ENCODE assay signal across 14 cellular contexts in the genomic region with DNA sequence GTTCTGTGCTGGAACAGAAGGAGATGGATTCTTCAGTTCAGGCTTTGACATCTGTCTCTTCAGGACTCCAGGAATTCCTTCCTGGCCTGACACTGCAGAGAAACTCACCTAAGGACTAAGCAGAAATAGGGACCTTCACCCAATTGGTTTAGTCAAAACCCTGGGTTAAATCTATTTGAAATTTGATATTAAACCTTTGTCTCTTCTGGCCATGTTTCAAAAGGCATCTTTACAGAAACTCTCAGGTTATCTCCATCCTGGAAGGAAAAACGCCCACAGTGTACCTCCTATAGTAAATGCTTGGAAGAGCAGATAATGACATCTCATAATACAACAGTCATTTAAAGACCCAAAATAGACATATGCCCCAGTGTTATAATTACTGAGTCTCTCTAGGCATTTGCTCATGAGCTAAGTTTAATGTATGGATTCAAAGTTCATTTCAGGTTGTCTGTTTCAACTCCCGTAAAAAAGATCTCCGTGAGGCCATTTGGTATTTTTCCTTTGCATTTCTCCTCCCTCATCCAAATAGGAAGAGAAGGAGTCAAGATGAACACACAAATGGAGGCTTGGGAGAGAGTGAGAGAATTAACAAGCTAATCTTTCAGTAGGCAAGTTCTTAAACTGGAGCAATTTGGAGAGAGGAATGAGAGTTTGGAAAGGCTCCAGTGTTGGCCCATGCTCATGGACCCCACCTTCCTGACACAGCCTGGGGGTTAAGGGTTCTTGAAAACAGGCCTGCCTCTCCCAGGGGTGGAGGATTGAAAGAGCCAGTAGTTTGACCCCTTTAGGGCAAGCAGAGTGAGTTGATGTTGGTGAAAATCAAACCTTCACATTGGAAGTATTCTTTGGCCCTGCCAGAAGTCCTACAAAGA. TPM values are rescaled to one million over a fixed set of nuclear protein-coding genes. Genes with fewer than 3 reads are reported as not detected.
DNase-seq lines count a peak whose midpoint lies in the region; ATAC-seq, FAIRE-seq and TF ChIP-seq lines count a peak whose summit lies in the region.
"Had no signal": no experiment of that assay in that cellular context is flagged by ENCODE, and none has a peak within 500 bp of the region (broad histone marks: within the 10 kb centered on the region; RNA-seq: fewer than 3 reads in every experiment).

No MANE protein-coding gene starts in this region.

- in situ Hi-C loops in brain microvascular endothelial cell (cut with HindIII; ENCODE audit: low pct_ligation_motif_present, low sequenced_read_pairs) = no loop called here

- H3K36me3 Mint-ChIP-seq in CD8-positive, alpha-beta T cell = peaks cover 2% of the 10 kb centered on the region
- H3K36me3 Mint-ChIP-seq in IgD-negative memory B cell (no peaks in the 10 kb centered on the region), brain (no peaks in the 10 kb centered on the region), neural crest cell (ENCODE audit: low read depth) (peaks cover 7% of the 10 kb centered on the region)

- no peak overlapping the region for H3K27ac Mint-ChIP-seq in CD8-positive, alpha-beta T cell
- H3K27ac Mint-ChIP-seq in IgD-negative memory B cell (peak overlapping the region in 1 of 3 donors; percentile 92), brain (peak overlapping the region in 1 of 5 experiments; percentile 97), neural crest cell (ENCODE audit: unreplicated experiment) (no peak overlapping the region)
- H3K27ac Mint-ChIP-seq: activated naive CD4-positive, alpha-beta T cell treated with anti-CD3 and anti-CD28 coated beads, Interleukin-2, amount 50 U/mL, for 72 hours had no signal

- no peak overlapping the region for H3K27ac ChIP-seq in CD8-positive, alpha-beta T cell (ENCODE audit: low read depth, low read length)
- H3K27ac ChIP-seq in small intestine (ENCODE audit: low read depth in 1 of 2, low read length in 1 of 2) = peak overlapping the region in 1 of 2 donors; percentile 98
- no peak overlapping the region for H3K27ac ChIP-seq in brain microvascular endothelial cell
- H3K27ac ChIP-seq: right atrium auricular region had no signal

- CTCF ChIA-PET in CD8-positive, alpha-beta T cell (lab: Charles Lee) = interaction anchor here (0.9 to 2.7 kb wide), 6 partner anchors 11 to 247 kb away, joined by 3 to 20 read pairs (median 4); no protein-coding TSS in a partner anchor

- intact Hi-C loops in CD8-positive, alpha-beta T cell (cut with DNase I, micrococcal nuclease) = no loop called here

- peaks cover 38% of the 10 kb centered on the region for H3K4me1 Mint-ChIP-seq in CD8-positive, alpha-beta T cell (ENCODE audit: low read depth)
- peaks cover 24 to 57% (median 26%) of the 10 kb centered on the region in 3 donors for H3K4me1 Mint-ChIP-seq in IgD-negative memory B cell
- H3K4me1 Mint-ChIP-seq in brain = peaks cover 21% of the 10 kb centered on the region
- peaks cover 39% of the 10 kb centered on the region for H3K4me1 Mint-ChIP-seq in neural crest cell

- H3K36me3 ChIP-seq in CD8-positive, alpha-beta T cell (ENCODE audit: insufficient read depth, low read length) = no peaks in the 10 kb centered on the region
- H3K36me3 ChIP-seq in small intestine (ENCODE audit: control insufficient read depth in 2 of 2, insufficient read depth in 2 of 2, low read length in 2 of 2) = no peaks in the 10 kb centered on the region
- no peaks in the 10 kb centered on the region for H3K36me3 ChIP-seq in brain microvascular endothelial cell (replicated peaks)
- H3K36me3 ChIP-seq: right atrium auricular region, suprapubic skin had no signal

- FAIRE-seq in small intestine (lab: Jason Lieb, UNC) = no peak

- peak overlapping the region; percentile 35 for H3K4me3 Mint-ChIP-seq in CD8-positive, alpha-beta T cell
- H3K4me3 Mint-ChIP-seq in IgD-negative memory B cell (peak overlapping the region in 3 of 4 donors; percentile 1 to 93 (median 2)), brain (peak overlapping the region in 3 of 5 experiments; percentile 2 to 90 (median 22)), neural crest cell (peak overlapping the region; percentile 56)

- no peak for DNase-seq in CD8-positive, alpha-beta T cell
- DNase-seq in neural crest cell (ENCODE audit: low read depth, low spot score) = no peak
- no peak for DNase-seq in small intestine
- DNase-seq in brain microvascular endothelial cell = no peak
- DNase-seq: activated CD4-positive, alpha-beta T cell treated with anti-CD3 and anti-CD28 coated beads, Interleukin-2, amount 50 U/mL, for 4 hours; foreskin fibroblast; islet precursor cell had no signal

- 23 to 58% (median 37%) methylated on average over 3 of the region's 3 CpGs for WGBS in small intestine, 3 donors

- no peaks in the 10 kb centered on the region for H3K9me3 ChIP-seq in CD8-positive, alpha-beta T cell (ENCODE audit: low read length)
- no peaks in the 10 kb centered on the region for H3K9me3 ChIP-seq in small intestine (ENCODE audit: control insufficient read depth, low read depth)
- H3K9me3 ChIP-seq: right atrium auricular region, suprapubic skin had no signal

- H3K27me3 ChIP-seq in CD8-positive, alpha-beta T cell (ENCODE audit: insufficient read depth, low read length) = peaks cover 65% of the 10 kb centered on the region
- H3K27me3 ChIP-seq in small intestine (ENCODE audit: control insufficient read depth in 2 of 2, insufficient read depth in 2 of 2, low read length in 2 of 2) = peaks cover 6 to 11% of the 10 kb centered on the region in 2 donors
- H3K27me3 ChIP-seq in brain microvascular endothelial cell (replicated peaks) = peaks cover 97% of the 10 kb centered on the region

- H3K9me3 Mint-ChIP-seq in CD8-positive, alpha-beta T cell = no peaks in the 10 kb centered on the region
- H3K9me3 Mint-ChIP-seq in IgD-negative memory B cell (no peaks in the 10 kb centered on the region), brain (peaks cover 0 to 30% (median 2%) of the 10 kb centered on the region in 5 experiments), neural crest cell (no peaks in the 10 kb centered on the region)
- H3K9me3 Mint-ChIP-seq: activated naive CD4-positive, alpha-beta T cell treated with anti-CD3 and anti-CD28 coated beads, Interleukin-2, amount 50 U/mL, for 72 hours had no signal

- POLR2A ChIA-PET in CD8-positive, alpha-beta T cell (lab: Charles Lee) = no interaction called here

- H3K27me3 Mint-ChIP-seq in CD8-positive, alpha-beta T cell (ENCODE audit: low read depth) = peaks cover 85% of the 10 kb centered on the region
- H3K27me3 Mint-ChIP-seq in IgD-negative memory B cell = peaks cover 86% of the 10 kb centered on the region
- no peaks in the 10 kb centered on the region for H3K27me3 Mint-ChIP-seq in brain
- H3K27me3 Mint-ChIP-seq in neural crest cell (ENCODE audit: low read depth) = peaks cover 100% of the 10 kb centered on the region

- no peak for ATAC-seq in CD8-positive, alpha-beta T cell
- no peak for ATAC-seq in HG03175 (IDR thresholded peaks at IDR 0.05; ENCODE audit: unreplicated experiment)

- peaks cover 32% of the 10 kb centered on the region for H3K4me1 ChIP-seq in CD8-positive, alpha-beta T cell (ENCODE audit: insufficient read depth, low read length)
- peaks cover 0 to 2% of the 10 kb centered on the region in 2 donors for H3K4me1 ChIP-seq in small intestine (ENCODE audit: control insufficient read depth in 2 of 2, insufficient read depth in 1 of 2, low read depth in 1 of 2, low read length in 1 of 2)

- no peak overlapping the region for H3K4me3 ChIP-seq in CD8-positive, alpha-beta T cell (ENCODE audit: low read depth, low read length)
- H3K4me3 ChIP-seq in small intestine (ENCODE audit: low read depth in 1 of 2, low read length in 2 of 2) (no peak overlapping the region), brain microvascular endothelial cell (ENCODE audit: low read depth, low read length) (no peak overlapping the region)

- no peak for TF ChIP-seq CTCF in CD8-positive, alpha-beta T cell (IDR thresholded peaks at IDR 0.05)
- TF ChIP-seq CTCF in brain (conservative IDR thresholded peaks at IDR 0.05) (no peak), neural crest cell (conservative IDR thresholded peaks at IDR 0.05) (no peak), brain microvascular endothelial cell (IDR thresholded peaks at IDR 0.05; ENCODE audit: low read depth, low read length, missing control alignments) (no peak)

RNA-seq across cellular contexts. Expression of gene HOXB4, which starts 5.8 kb away (rescaled TPM):
- total RNA-seq in CD8-positive, alpha-beta T cell = under 1 TPM; 0.57 to 0.64 TPM
- polyA plus RNA-seq in IgD-negative memory B cell (0.14 TPM), brain (ENCODE audit: insufficient read depth, low read depth, low replicate concordance) (30.3 TPM), small intestine (1 to 10 TPM in 1 of 3 donors, under 1 TPM in 1, not detected in 1; 0.27 to 3.1 TPM)
- 4.4 and 5.0 TPM in 2 replicates for total RNA-seq in neural crest cell

RNA-seq across cellular contexts. Expression of gene HOXB3, which starts 6.1 kb away (rescaled TPM):
- total RNA-seq in CD8-positive, alpha-beta T cell = 1 to 10 TPM; 2.3 to 3.2 TPM
- polyA plus RNA-seq in IgD-negative memory B cell = 0.34 TPM
- polyA plus RNA-seq in brain (ENCODE audit: insufficient read depth, low read depth, low replicate concordance) = 41.6 TPM
- 21.9 and 22.8 TPM in 2 replicates for total RNA-seq in neural crest cell
- 1 to 10 TPM in 2 of 3 donors, not detected in 1; 1.4 to 5.7 TPM for polyA plus RNA-seq in small intestine

RNA-seq across cellular contexts. Expression of gene HOXB5, which starts 9.6 kb away (rescaled TPM):
- not detected for total RNA-seq in CD8-positive, alpha-beta T cell
- not detected for polyA plus RNA-seq in IgD-negative memory B cell
- polyA plus RNA-seq in brain (ENCODE audit: insufficient read depth, low read depth, low replicate concordance) = 234 TPM
- 2.3 and 2.6 TPM in 2 replicates for total RNA-seq in neural crest cell
- 1 to 10 TPM in 1 of 3 donors, not detected in 2; 5.8 TPM for polyA plus RNA-seq in small intestine
- total RNA-seq: activated naive CD4-positive, alpha-beta T cell treated with anti-CD3 and anti-CD28 coated beads, Interleukin-2, amount 50 U/mL, for 72 hours; OCI-LY7; right atrium auricular region had no signal

RNA-seq across cellular contexts. Expression of gene HOXB6, which starts 20.8 kb away (rescaled TPM):
- under 1 TPM in 1 of 2 experiments, not detected in 1; 0.19 TPM for total RNA-seq in CD8-positive, alpha-beta T cell
- polyA plus RNA-seq in IgD-negative memory B cell (not detected), brain (ENCODE audit: insufficient read depth, low read depth, low replicate concordance) (31.9 TPM), small intestine (1 to 10 TPM in 2 of 3 donors, under 1 TPM in 1; 0.45 to 6.9 (median 1.1) TPM)
- 9.6 and 11.5 TPM in 2 replicates for total RNA-seq in neural crest cell
- total RNA-seq: OCI-LY7 had no signal

RNA-seq across cellular contexts. Expression of gene HOXB7, which starts 26.9 kb away (rescaled TPM):
- total RNA-seq in CD8-positive, alpha-beta T cell = under 1 TPM in 1 of 2 experiments, not detected in 1; 0.22 TPM
- polyA plus RNA-seq in IgD-negative memory B cell (not detected), brain (ENCODE audit: insufficient read depth, low read depth, low replicate concordance) (37.1 TPM), small intestine (1 to 10 TPM in 2 of 3 donors, not detected in 1; 4.3 to 4.9 TPM)
- total RNA-seq in neural crest cell = 8.5 and 11.4 TPM in 2 replicates

Comparison
In these comparisons a context has a peak if more than half of its experiments do, and no peak if none do; other contexts are left out.
1. H3K4me3 Mint-ChIP-seq: peak in every context shown above with its lines; median percentile 56 in neural crest cell; 35 in CD8-positive, alpha-beta T cell; 22 in brain; 2 in IgD-negative memory B cell.
2. RNA of gene HOXB5, which starts 9.6 kb away (polyA plus RNA-seq): 234 TPM in brain (single experiment); 5.8 TPM in small intestine and not detected in IgD-negative memory B cell (single experiment); every median in the first group is over 10 times any median in the second.